ENCODE assay signal across 8 cellular contexts in genomic region chr1:52032124-52032784, GRCh38. TPM values are rescaled to one million over a fixed set of nuclear protein-coding genes. Genes with fewer than 3 reads are reported as not detected.
DNase-seq lines count a peak whose midpoint lies in the region; ATAC-seq and TF ChIP-seq lines count a peak whose summit lies in the region.

No MANE protein-coding gene starts in this region.

- peak overlapping the region; percentile 76 for H3K9ac ChIP-seq in neural cell (ENCODE audit: low read length)

- TF ChIP-seq EP300 in neural cell (conservative IDR thresholded peaks at IDR 0.05; ENCODE audit: poor library complexity, severe bottlenecking) = no peak

- TF ChIP-seq CTCF in LNCaP clone FGC (IDR thresholded peaks at IDR 0.05; ENCODE audit: control insufficient read depth, extremely low read depth, insufficient read depth) = no peak
- no peak for TF ChIP-seq CTCF in neural cell (IDR thresholded peaks at IDR 0.05; ENCODE audit: poor library complexity, severe bottlenecking)

- H3K79me2 ChIP-seq in neural cell (replicated peaks; ENCODE audit: insufficient read depth, low read length) = peaks cover 21% of the 10 kb centered on the region

- H3K4me1 Mint-ChIP-seq in activated T-cell treated with anti-CD3 and anti-CD28 coated beads, Interleukin-2, amount 50 U/mL, for 4 hours (ENCODE audit: low read depth) = peaks cover 30% of the 10 kb centered on the region
- H3K4me1 Mint-ChIP-seq in dendritic cell treated with granulocyte-macrophage colony-stimulating factor and Interleukin-4, amounts not matched to agents 40 ng/mL and 50 ng/mL, for 4 days (ENCODE audit: low read depth) = peaks cover 26% of the 10 kb centered on the region

- H3K4me2 ChIP-seq in neural cell (ENCODE audit: low read length) = peak overlapping the region; percentile 71

- no peaks in the 10 kb centered on the region for H3K36me3 ChIP-seq in neural cell (ENCODE audit: insufficient read depth, low read length)

- peak overlapping the region; percentile 97 for H3K27ac Mint-ChIP-seq in dendritic cell treated with granulocyte-macrophage colony-stimulating factor and Interleukin-4, amounts not matched to agents 40 ng/mL and 50 ng/mL, for 4 days

- H3K9me3 ChIP-seq in neural cell (ENCODE audit: low read length) = no peaks in the 10 kb centered on the region

- H3K9me3 Mint-ChIP-seq in activated T-cell treated with anti-CD3 and anti-CD28 coated beads, Interleukin-2, amount 50 U/mL, for 4 hours = no peaks in the 10 kb centered on the region
- H3K9me3 Mint-ChIP-seq in dendritic cell treated with granulocyte-macrophage colony-stimulating factor and Interleukin-4, amounts not matched to agents 40 ng/mL and 50 ng/mL, for 4 days = no peaks in the 10 kb centered on the region

- no peak for ATAC-seq in activated T-cell treated with anti-CD3 and anti-CD28 coated beads, Interleukin-2, amount 50 U/mL, for 4 hours
- no peak for ATAC-seq in GM18861 (IDR thresholded peaks at IDR 0.05; ENCODE audit: unreplicated experiment)

- H3K4me3 ChIP-seq in LNCaP clone FGC (ENCODE audit: low read depth, low read length) (peak overlapping the region; percentile 89), neural cell (ENCODE audit: low read length) (peak overlapping the region; percentile 94)

- H3K9me2 ChIP-seq in neural cell (ENCODE audit: insufficient read depth, low read length) = no peaks in the 10 kb centered on the region

- H3K27ac ChIP-seq in neural cell (ENCODE audit: low read length) = peak overlapping the region; percentile 97

- peaks cover 20% of the 10 kb centered on the region for H3K36me3 Mint-ChIP-seq in activated T-cell treated with anti-CD3 and anti-CD28 coated beads, Interleukin-2, amount 50 U/mL, for 4 hours (ENCODE audit: insufficient read depth)
- H3K36me3 Mint-ChIP-seq in dendritic cell treated with granulocyte-macrophage colony-stimulating factor and Interleukin-4, amounts not matched to agents 40 ng/mL and 50 ng/mL, for 4 days (ENCODE audit: low read depth) = peaks cover 44% of the 10 kb centered on the region

- no peak for DNase-seq in activated T-cell treated with anti-CD3 and anti-CD28 coated beads, Interleukin-2, amount 50 U/mL, for 4 hours
- no peak for DNase-seq in activated T-cell treated with anti-CD3 and anti-CD28 coated beads for 4 hours
- DNase-seq in LNCaP clone FGC (ENCODE audit: low read depth) = no peak
- no peak for DNase-seq in HT-29 (ENCODE audit: low spot score)
- no peak for DNase-seq in NCI-H1048 (lab: John Stamatoyannopoulos, UW)

- H3K27me3 Mint-ChIP-seq in activated T-cell treated with anti-CD3 and anti-CD28 coated beads, Interleukin-2, amount 50 U/mL, for 4 hours (ENCODE audit: low read depth) = no peaks in the 10 kb centered on the region
- H3K27me3 Mint-ChIP-seq in dendritic cell treated with granulocyte-macrophage colony-stimulating factor and Interleukin-4, amounts not matched to agents 40 ng/mL and 50 ng/mL, for 4 days = no peaks in the 10 kb centered on the region

- no peaks in the 10 kb centered on the region for H3F3A ChIP-seq in neural cell (ENCODE audit: insufficient read depth, low read length, poor library complexity, severe bottlenecking)

- peak overlapping the region; percentile 94 for H3K4me3 Mint-ChIP-seq in activated T-cell treated with anti-CD3 and anti-CD28 coated beads, Interleukin-2, amount 50 U/mL, for 4 hours
- peak overlapping the region; percentile 93 for H3K4me3 Mint-ChIP-seq in dendritic cell treated with granulocyte-macrophage colony-stimulating factor and Interleukin-4, amounts not matched to agents 40 ng/mL and 50 ng/mL, for 4 days

- no peaks in the 10 kb centered on the region for H3K27me3 ChIP-seq in neural cell (ENCODE audit: insufficient read depth, low read depth, low read length)

- intact Hi-C loops in dendritic cell treated with granulocyte-macrophage colony-stimulating factor and Interleukin-4, amounts not matched to agents 40 ng/mL and 50 ng/mL, for 4 days (cut with micrococcal nuclease) = no loop called here

- H4K20me1 ChIP-seq in neural cell (ENCODE audit: insufficient read depth) = no peaks in the 10 kb centered on the region

- H2AFZ ChIP-seq in neural cell (ENCODE audit: low read depth, low read length) = no peak overlapping the region

- TF ChIP-seq RAD21 in neural cell (conservative IDR thresholded peaks at IDR 0.05) = no peak

TF ChIP-seq in neural cell, 6 proteins besides CTCF, POLR2A, EP300 and RAD21:
- no peak for TF ChIP-seq TAF1 (IDR thresholded peaks at IDR 0.05; ENCODE audit: low read depth)
- no peak for TF ChIP-seq SMC3 (conservative IDR thresholded peaks at IDR 0.05; ENCODE audit: poor library complexity)
- no peak for TF ChIP-seq REST (IDR thresholded peaks at IDR 0.05; ENCODE audit: borderline replicate concordance)
- no peak for TF ChIP-seq POLR2AphosphoS5 (IDR thresholded peaks at IDR 0.05)
- TF ChIP-seq EZH2 (IDR thresholded peaks at IDR 0.05; ENCODE audit: borderline replicate concordance, insufficient read depth, low read length, poor library complexity, severe bottlenecking) = no peak
- TF ChIP-seq MXI1 (conservative IDR thresholded peaks at IDR 0.05; ENCODE audit: poor library complexity, severe bottlenecking) = no peak
TF ChIP-seq in neural cell: peak in this region for 0.

RNA-seq across cellular contexts. Expression of gene KTI12, which starts 1.4 kb away (rescaled TPM):
- total RNA-seq in activated T-cell treated with anti-CD3 and anti-CD28 coated beads, Interleukin-2, amount 50 U/mL, for 4 hours = 10 to 100 TPM; 26.4 to 27.1 (median 27.1) TPM
- 14.0 and 18.2 TPM in 2 replicates for polyA plus RNA-seq in neural cell
- 13.2 and 15.8 TPM in 2 replicates for polyA minus RNA-seq in neural cell
- total RNA-seq in HT-29 (2014; rRNA removed; shearing (Covaris generic)) = 20.7 and 24.5 TPM in 2 replicates

RNA-seq across cellular contexts. Expression of gene TXNDC12, which starts 22.7 kb away (rescaled TPM):
- total RNA-seq in activated T-cell treated with anti-CD3 and anti-CD28 coated beads, Interleukin-2, amount 50 U/mL, for 4 hours = 10 to 100 TPM; 27.2 to 34.8 (median 32.1) TPM
- polyA plus RNA-seq in neural cell = 33.3 and 42.3 TPM in 2 replicates
- polyA minus RNA-seq in neural cell = 32.4 and 36.8 TPM in 2 replicates
- total RNA-seq in HT-29 (2014; rRNA removed; shearing (Covaris generic)) = 27.3 and 28.7 TPM in 2 replicates

RNA-seq across cellular contexts. Expression of gene BTF3L4, which starts 23.8 kb away (rescaled TPM):
- total RNA-seq in activated T-cell treated with anti-CD3 and anti-CD28 coated beads, Interleukin-2, amount 50 U/mL, for 4 hours = 10 to 100 TPM; 48.9 to 52.7 (median 51.4) TPM
- 321 and 355 TPM in 2 replicates for polyA plus RNA-seq in neural cell
- 265 and 282 TPM in 2 replicates for polyA minus RNA-seq in neural cell
- total RNA-seq in HT-29 (2014; rRNA removed; shearing (Covaris generic)) = 19.0 and 22.6 TPM in 2 replicates

RNA-seq across cellular contexts. Expression of gene RAB3B, which starts 41.8 kb away (rescaled TPM):
- total RNA-seq in activated T-cell treated with anti-CD3 and anti-CD28 coated beads, Interleukin-2, amount 50 U/mL, for 4 hours = under 1 TPM; 0.05 to 0.11 (median 0.08) TPM
- 15.0 and 17.8 TPM in 2 replicates for polyA plus RNA-seq in neural cell
- 28.0 and 38.2 TPM in 2 replicates for polyA minus RNA-seq in neural cell
- 0.20 and 0.26 TPM in 2 replicates for total RNA-seq in HT-29 (2014; rRNA removed; shearing (Covaris generic))
